1 cellular context compared by ENCODE assay signal in the genomic region with DNA sequence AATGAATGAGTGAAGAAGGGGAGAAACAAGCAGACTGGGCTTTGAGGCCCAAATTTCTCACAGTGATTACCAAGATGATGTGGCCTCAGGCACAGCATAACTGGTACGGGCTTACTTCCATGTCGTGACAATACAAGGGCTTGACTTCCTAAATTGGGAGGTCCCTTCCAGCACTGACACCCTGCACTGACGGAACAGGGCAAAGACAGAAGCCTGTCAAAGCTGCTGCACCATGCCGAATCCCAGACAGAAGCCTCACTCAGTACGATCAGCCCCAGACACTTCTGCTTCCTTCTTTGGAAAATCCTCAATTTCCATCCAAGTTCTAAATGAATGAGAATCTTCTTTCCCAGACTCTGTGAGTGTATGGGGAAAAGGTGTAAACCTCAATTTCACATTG.
TF ChIP-seq lines count a peak whose summit lies in the region.

No MANE protein-coding gene starts in this region.

TF ChIP-seq in GM23338, 12 proteins besides CTCF, POLR2A, EP300 and RAD21 (continued from another document):
- TF ChIP-seq, protein P1, sequence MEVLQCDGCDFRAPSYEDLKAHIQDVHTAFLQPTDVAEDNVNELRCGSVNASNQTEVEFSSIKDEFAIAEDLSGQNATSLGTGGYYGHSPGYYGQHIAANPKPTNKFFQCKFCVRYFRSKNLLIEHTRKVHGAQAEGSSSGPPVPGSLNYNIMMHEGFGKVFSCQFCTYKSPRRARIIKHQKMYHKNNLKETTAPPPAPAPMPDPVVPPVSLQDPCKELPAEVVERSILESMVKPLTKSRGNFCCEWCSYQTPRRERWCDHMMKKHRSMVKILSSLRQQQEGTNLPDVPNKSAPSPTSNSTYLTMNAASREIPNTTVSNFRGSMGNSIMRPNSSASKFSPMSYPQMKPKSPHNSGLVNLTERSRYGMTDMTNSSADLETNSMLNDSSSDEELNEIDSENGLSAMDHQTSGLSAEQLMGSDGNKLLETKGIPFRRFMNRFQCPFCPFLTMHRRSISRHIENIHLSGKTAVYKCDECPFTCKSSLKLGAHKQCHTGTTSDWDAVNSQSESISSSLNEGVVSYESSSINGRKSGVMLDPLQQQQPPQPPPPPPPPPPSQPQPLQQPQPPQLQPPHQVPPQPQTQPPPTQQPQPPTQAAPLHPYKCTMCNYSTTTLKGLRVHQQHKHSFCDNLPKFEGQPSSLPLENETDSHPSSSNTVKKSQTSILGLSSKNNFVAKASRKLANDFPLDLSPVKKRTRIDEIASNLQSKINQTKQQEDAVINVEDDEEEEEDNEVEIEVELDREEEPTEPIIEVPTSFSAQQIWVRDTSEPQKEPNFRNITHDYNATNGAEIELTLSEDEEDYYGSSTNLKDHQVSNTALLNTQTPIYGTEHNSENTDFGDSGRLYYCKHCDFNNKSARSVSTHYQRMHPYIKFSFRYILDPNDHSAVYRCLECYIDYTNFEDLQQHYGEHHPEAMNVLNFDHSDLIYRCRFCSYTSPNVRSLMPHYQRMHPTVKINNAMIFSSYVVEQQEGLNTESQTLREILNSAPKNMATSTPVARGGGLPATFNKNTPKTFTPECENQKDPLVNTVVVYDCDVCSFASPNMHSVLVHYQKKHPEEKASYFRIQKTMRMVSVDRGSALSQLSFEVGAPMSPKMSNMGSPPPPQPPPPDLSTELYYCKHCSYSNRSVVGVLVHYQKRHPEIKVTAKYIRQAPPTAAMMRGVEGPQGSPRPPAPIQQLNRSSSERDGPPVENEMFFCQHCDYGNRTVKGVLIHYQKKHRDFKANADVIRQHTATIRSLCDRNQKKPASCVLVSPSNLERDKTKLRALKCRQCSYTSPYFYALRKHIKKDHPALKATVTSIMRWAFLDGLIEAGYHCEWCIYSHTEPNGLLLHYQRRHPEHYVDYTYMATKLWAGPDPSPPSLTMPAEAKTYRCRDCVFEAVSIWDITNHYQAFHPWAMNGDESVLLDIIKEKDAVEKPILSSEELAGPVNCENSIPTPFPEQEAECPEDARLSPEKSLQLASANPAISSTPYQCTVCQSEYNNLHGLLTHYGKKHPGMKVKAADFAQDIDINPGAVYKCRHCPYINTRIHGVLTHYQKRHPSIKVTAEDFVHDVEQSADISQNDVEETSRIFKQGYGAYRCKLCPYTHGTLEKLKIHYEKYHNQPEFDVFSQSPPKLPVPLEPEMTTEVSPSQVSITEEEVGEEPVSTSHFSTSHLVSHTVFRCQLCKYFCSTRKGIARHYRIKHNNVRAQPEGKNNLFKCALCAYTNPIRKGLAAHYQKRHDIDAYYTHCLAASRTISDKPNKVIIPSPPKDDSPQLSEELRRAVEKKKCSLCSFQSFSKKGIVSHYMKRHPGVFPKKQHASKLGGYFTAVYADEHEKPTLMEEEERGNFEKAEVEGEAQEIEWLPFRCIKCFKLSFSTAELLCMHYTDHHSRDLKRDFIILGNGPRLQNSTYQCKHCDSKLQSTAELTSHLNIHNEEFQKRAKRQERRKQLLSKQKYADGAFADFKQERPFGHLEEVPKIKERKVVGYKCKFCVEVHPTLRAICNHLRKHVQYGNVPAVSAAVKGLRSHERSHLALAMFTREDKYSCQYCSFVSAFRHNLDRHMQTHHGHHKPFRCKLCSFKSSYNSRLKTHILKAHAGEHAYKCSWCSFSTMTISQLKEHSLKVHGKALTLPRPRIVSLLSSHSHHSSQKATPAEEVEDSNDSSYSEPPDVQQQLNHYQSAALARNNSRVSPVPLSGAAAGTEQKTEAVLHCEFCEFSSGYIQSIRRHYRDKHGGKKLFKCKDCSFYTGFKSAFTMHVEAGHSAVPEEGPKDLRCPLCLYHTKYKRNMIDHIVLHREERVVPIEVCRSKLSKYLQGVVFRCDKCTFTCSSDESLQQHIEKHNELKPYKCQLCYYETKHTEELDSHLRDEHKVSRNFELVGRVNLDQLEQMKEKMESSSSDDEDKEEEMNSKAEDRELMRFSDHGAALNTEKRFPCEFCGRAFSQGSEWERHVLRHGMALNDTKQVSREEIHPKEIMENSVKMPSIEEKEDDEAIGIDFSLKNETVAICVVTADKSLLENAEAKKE (CRISPR knock-in tag; IDR thresholded peaks at IDR 0.05), result no peak
- TF ChIP-seq STAT1 (IDR thresholded peaks at IDR 0.05; ENCODE audit: unreplicated experiment), result no peak
